ENCODE assay signal across 8 cellular contexts in genomic region chr19:45451850-45452387, GRCh38. TPM values are rescaled to one million over a fixed set of nuclear protein-coding genes. Genes with fewer than 3 reads are reported as not detected.
DNase-seq lines count a peak whose midpoint lies in the region; ATAC-seq lines count a peak whose summit lies in the region.
"Had no signal": no experiment of that assay in that cellular context is flagged by ENCODE, and none has a peak within 500 bp of the region (broad histone marks: within the 10 kb centered on the region; RNA-seq: fewer than 3 reads in every experiment).

No MANE protein-coding gene starts in this region.

- H3K4me3 ChIP-seq in stomach smooth muscle (ENCODE audit: low read length in 2 of 2), result peak overlapping the region in 1 of 2 donors; percentile 81

- H3K27me3 Mint-ChIP-seq in activated CD8-positive, alpha-beta memory T cell treated with anti-CD3 and anti-CD28 coated beads, Interleukin-2, amount 10 ng/mL, durations not matched to agents 7 days and 5 days, result peaks cover 6% of the 10 kb centered on the region

- CTCF ChIA-PET in activated CD8-positive, alpha-beta memory T cell treated with anti-CD3 and anti-CD28 coated beads, Interleukin-2, amount 10 ng/mL, durations not matched to agents 7 days and 5 days (lab: Charles Lee), result interaction anchor here (1.0 to 2.1 kb wide), 4 partner anchors 13 to 33 kb away, joined by 6 to 7 read pairs (median 6); partner anchors contain the start of gene FOSB

- DNase-seq in activated CD8-positive, alpha-beta memory T cell treated with anti-CD3 and anti-CD28 coated beads, Interleukin-2, amount 10 ng/mL, durations not matched to agents 7 days and 5 days, result no peak
- no peak for DNase-seq in activated CD8-positive, alpha-beta memory T cell treated with anti-CD3 and anti-CD28 coated beads for 24 hours
- DNase-seq in epithelial cell of prostate (ENCODE audit: low read depth, low spot score) (no peak), NCI-H524 treated with DMSO at 0.1 percent for 48 hours (lab: John Stamatoyannopoulos, UW) (no peak)
- DNase-seq: NCI-H2029 had no signal

- H3K4me3 Mint-ChIP-seq in activated CD8-positive, alpha-beta memory T cell treated with anti-CD3 and anti-CD28 coated beads, Interleukin-2, amount 10 ng/mL, durations not matched to agents 7 days and 5 days, result peak overlapping the region; percentile 84

- no peaks in the 10 kb centered on the region for H3K27me3 ChIP-seq in stomach smooth muscle (ENCODE audit: control insufficient read depth in 1 of 2, insufficient read depth in 2 of 2, low read length in 2 of 2)

- no peaks in the 10 kb centered on the region for H3K9me3 ChIP-seq in stomach smooth muscle (ENCODE audit: control insufficient read depth in 2 of 2, low read length in 2 of 2)

- H3K36me3 ChIP-seq in stomach smooth muscle (ENCODE audit: control insufficient read depth in 2 of 2, insufficient read depth in 2 of 2, low read length in 2 of 2), result no peaks in the 10 kb centered on the region

- H3K9ac ChIP-seq in stomach smooth muscle (ENCODE audit: low read length in 2 of 2), result no peak overlapping the region

- H3K4me1 Mint-ChIP-seq in activated CD8-positive, alpha-beta memory T cell treated with anti-CD3 and anti-CD28 coated beads, Interleukin-2, amount 10 ng/mL, durations not matched to agents 7 days and 5 days, result peaks cover 51% of the 10 kb centered on the region

- H3K27ac ChIP-seq in epithelial cell of prostate (peak overlapping the region; percentile 96), stomach smooth muscle (ENCODE audit: low read length) (peak overlapping the region; percentile 92)

- ATAC-seq in activated CD8-positive, alpha-beta memory T cell treated with anti-CD3 and anti-CD28 coated beads, Interleukin-2, amount 10 ng/mL, durations not matched to agents 7 days and 5 days, result no peak
- ATAC-seq in GM21619 (IDR thresholded peaks at IDR 0.05; ENCODE audit: unreplicated experiment), result no peak

- peaks cover 30% of the 10 kb centered on the region for H3K4me1 ChIP-seq in stomach smooth muscle (ENCODE audit: control insufficient read depth, insufficient read depth, low read length)

- H3K9me3 Mint-ChIP-seq in activated CD8-positive, alpha-beta memory T cell treated with anti-CD3 and anti-CD28 coated beads, Interleukin-2, amount 10 ng/mL, durations not matched to agents 7 days and 5 days (ENCODE audit: low read depth), result no peaks in the 10 kb centered on the region

- peak overlapping the region; percentile 92 for H3K27ac Mint-ChIP-seq in activated CD8-positive, alpha-beta memory T cell treated with anti-CD3 and anti-CD28 coated beads, Interleukin-2, amount 10 ng/mL, durations not matched to agents 7 days and 5 days

- H3K36me3 Mint-ChIP-seq in activated CD8-positive, alpha-beta memory T cell treated with anti-CD3 and anti-CD28 coated beads, Interleukin-2, amount 10 ng/mL, durations not matched to agents 7 days and 5 days, result peaks cover 2% of the 10 kb centered on the region

RNA-seq across cellular contexts. Expression of gene FOSB, which starts 15.9 kb away (rescaled TPM):
- 10 to 100 TPM in 1 of 2 experiments, 1 to 10 TPM in 1; 5.6 to 98.6 TPM for total RNA-seq in activated CD8-positive, alpha-beta memory T cell treated with anti-CD3 and anti-CD28 coated beads, Interleukin-2, amount 10 ng/mL, durations not matched to agents 7 days and 5 days

RNA-seq across cellular contexts. Expression of gene ERCC1, which starts 28.2 kb away (rescaled TPM):
- total RNA-seq in activated CD8-positive, alpha-beta memory T cell treated with anti-CD3 and anti-CD28 coated beads, Interleukin-2, amount 10 ng/mL, durations not matched to agents 7 days and 5 days, result 10 to 100 TPM; 62.5 to 73.4 TPM

RNA-seq across cellular contexts. Expression of gene RTN2, which starts 44.9 kb away (rescaled TPM):
- 1 to 10 TPM; 3.1 to 4.3 TPM for total RNA-seq in activated CD8-positive, alpha-beta memory T cell treated with anti-CD3 and anti-CD28 coated beads, Interleukin-2, amount 10 ng/mL, durations not matched to agents 7 days and 5 days

RNA-seq across cellular contexts. Expression of gene POLR1G, which starts 45.5 kb away (rescaled TPM):
- total RNA-seq in activated CD8-positive, alpha-beta memory T cell treated with anti-CD3 and anti-CD28 coated beads, Interleukin-2, amount 10 ng/mL, durations not matched to agents 7 days and 5 days, result 10 to 100 TPM in 1 of 2 experiments, 1 to 10 TPM in 1; 8.9 to 12.2 TPM

RNA-seq across cellular contexts. Expression of gene PPM1N, which starts 46.3 kb away (rescaled TPM):
- 1 to 10 TPM; 4.3 to 4.5 TPM for total RNA-seq in activated CD8-positive, alpha-beta memory T cell treated with anti-CD3 and anti-CD28 coated beads, Interleukin-2, amount 10 ng/mL, durations not matched to agents 7 days and 5 days
- total RNA-seq: kidney epithelial cell had no signal
